In genomic region chr12:50112456-50113218, GRCh38 we compare ENCODE assay signal across 1 cellular context.
TF ChIP-seq lines count a peak whose summit lies in the region.

No MANE protein-coding gene starts in this region.

TF ChIP-seq in HepG2, 621 proteins besides CTCF, POLR2A, EP300 and RAD21 (continued from another document):
- 0 out of 2 replicates have a peak, but pooled peaks have one; percentile 41 for TF ChIP-seq HOXD1 (CRISPR knock-in tag; IDR thresholded peaks at IDR 0.05)
